ENCODE assay signal across 16 cellular contexts in the genomic region with DNA sequence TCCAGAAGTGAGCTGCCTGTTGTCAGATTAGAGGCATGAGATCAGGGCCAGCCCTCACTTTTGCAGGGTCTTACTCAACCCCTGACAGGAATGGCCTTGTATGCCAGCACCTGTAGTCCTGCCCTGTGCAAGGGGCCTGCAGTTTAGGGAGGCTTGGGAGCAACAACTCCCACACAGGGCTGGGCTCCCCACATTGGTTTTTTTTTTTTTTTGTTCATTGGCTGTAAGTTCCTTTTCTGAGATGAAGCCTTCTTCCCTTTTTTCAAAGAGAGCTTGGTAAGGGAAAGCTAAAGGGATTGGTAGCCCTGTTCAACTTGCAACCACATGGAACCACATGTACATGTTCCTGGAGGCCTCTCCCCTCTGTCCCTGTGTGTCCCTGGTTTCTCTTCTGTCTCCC. TPM values are rescaled to one million over a fixed set of nuclear protein-coding genes. Genes with fewer than 3 reads are reported as not detected.
"Had no signal": no experiment of that assay in that cellular context is flagged by ENCODE, and none has a peak within 500 bp of the region (broad histone marks: within the 10 kb centered on the region; RNA-seq: fewer than 3 reads in every experiment).

No MANE protein-coding gene starts in this region.

- H3K4me3 ChIP-seq: smooth muscle cell had no signal

- DNase-seq: activated CD8-positive, alpha-beta memory T cell treated with anti-CD3 and anti-CD28 coated beads, Interleukin-2, amount 50 U/mL, for 4 hours; activated CD8-positive, alpha-beta T cell treated with anti-CD3 and anti-CD28 coated beads for 36 hours; activated naive CD8-positive, alpha-beta T cell treated with anti-CD3 and anti-CD28 coated beads, Interleukin-2, amount 10 ng/mL, durations not matched to agents 7 days and 5 days; activated T-cell treated with anti-CD3 and anti-CD28 coated beads, Interleukin-2, amount 50 U/mL, for 72 hours; anterior cingulate cortex; cerebellar nuclear complex; endodermal cell; erythroblast; hypothalamus; left cardiac atrium; natural killer cell; nucleus accumbens; right cardiac atrium; trophoblast cell had no signal

RNA-seq across cellular contexts. Expression of a gene that starts 46.4 kb away (rescaled TPM):
- total RNA-seq: natural killer cell, progenitor cell of endocrine pancreas, smooth muscle cell had no signal
